ENCODE assay signal across 31 cellular contexts in genomic region chr4:76127754-76128153, GRCh38. TPM values are rescaled to one million over a fixed set of nuclear protein-coding genes. Genes with fewer than 3 reads are reported as not detected.
"Had no signal": no experiment of that assay in that cellular context is flagged by ENCODE, and none has a peak within 500 bp of the region (broad histone marks: within the 10 kb centered on the region; RNA-seq: fewer than 3 reads in every experiment).

No MANE protein-coding gene starts in this region.

- H3K27ac ChIP-seq: brain microvascular endothelial cell, epithelial cell of prostate, esophagus squamous epithelium, gastroesophageal sphincter, heart right ventricle had no signal

- ATAC-seq: activated T-cell treated with anti-CD3 and anti-CD28 coated beads, Interleukin-2, amount 50 U/mL, for 4 hours; effector memory CD8-positive, alpha-beta T cell; gastroesophageal sphincter; heart right ventricle; WTC11 had no signal

- H3K27me3 ChIP-seq: brain microvascular endothelial cell, esophagus squamous epithelium, gastroesophageal sphincter, heart right ventricle had no signal

- H3K4me1 ChIP-seq: esophagus squamous epithelium, gastroesophageal sphincter, heart right ventricle had no signal

- DNase-seq: activated CD4-positive, alpha-beta memory T cell treated with anti-CD3 and anti-CD28 coated beads, Interleukin-2, amount 10 ng/mL, durations not matched to agents 7 days and 5 days; activated CD4-positive, alpha-beta T cell treated with anti-CD3 and anti-CD28 coated beads for 1 hour; activated CD4-positive, alpha-beta T cell treated with anti-CD3 and anti-CD28 coated beads for 4 hours; activated CD4-positive, alpha-beta T cell treated with anti-CD3 and anti-CD28 coated beads, Interleukin-2, amount 10 ng/mL, durations not matched to agents 7 days and 5 days; activated CD4-positive, alpha-beta T cell treated with anti-CD3 and anti-CD28 coated beads, Interleukin-2, amount 50 U/mL, for 4 hours; activated CD8-positive, alpha-beta memory T cell treated with anti-CD3 and anti-CD28 coated beads, Interleukin-2, amount 50 U/mL, for 48 hours; activated effector memory CD4-positive, alpha-beta T cell treated with anti-CD3 and anti-CD28 coated beads, Interleukin-2, amount 50 U/mL, for 16 hours; activated naive CD4-positive, alpha-beta T cell treated with anti-CD3 and anti-CD28 coated beads, Interleukin-2, amount 50 U/mL, for 16 hours; activated T-cell treated with anti-CD3 and anti-CD28 coated beads, Interleukin-2, amount 50 U/mL, for 4 hours; amniotic stem cell; anterior cingulate cortex; brain microvascular endothelial cell; cortex of kidney; dermis blood vessel endothelial cell; effector CD4-positive, alpha-beta T cell; effector memory CD8-positive, alpha-beta T cell; esophagus squamous epithelium; foreskin melanocyte; heart right ventricle; T-helper 2 cell had no signal

- H3K9me3 ChIP-seq: esophagus squamous epithelium, gastroesophageal sphincter, heart right ventricle had no signal

- FAIRE-seq: astrocyte, bronchial epithelial cell, colon, endothelial cell of umbilical vein had no signal

- H3K4me3 ChIP-seq: esophagus squamous epithelium, gastroesophageal sphincter, heart right ventricle had no signal

RNA-seq across cellular contexts. Expression of gene ART3, which starts 53.2 kb away (rescaled TPM):
- total RNA-seq: activated CD4-positive, alpha-beta T cell treated with anti-CD3 and anti-CD28 coated beads, Interleukin-2, amount 10 ng/mL, durations not matched to agents 7 days and 5 days; activated T-helper 2 cell treated with anti-CD3 and anti-CD28 coated beads, Interferon-gamma antibody, Interleukin-2, Interleukin-4, amounts not matched to agents 10 μg/mL and 5 μg/mL and 100 μg/mL, durations not matched to agents 14 hours and 24 hours and 36 hours; astrocyte; dermis blood vessel endothelial cell; endothelial cell of umbilical vein; fibroblast of lung; fibroblast of villous mesenchyme; T-helper 1 cell treated with Interleukin-12 subunit alpha and Interleukin-12 subunit beta and Interleukin-4 antibody, amounts not matched to agents 30 ng/mL and 1 ng/mL, for 36 hours had no signal
- polyA plus RNA-seq: endothelial cell of umbilical vein had no signal
